Comparison of ENCODE assay signal across 15 cellular contexts in the genomic region with DNA sequence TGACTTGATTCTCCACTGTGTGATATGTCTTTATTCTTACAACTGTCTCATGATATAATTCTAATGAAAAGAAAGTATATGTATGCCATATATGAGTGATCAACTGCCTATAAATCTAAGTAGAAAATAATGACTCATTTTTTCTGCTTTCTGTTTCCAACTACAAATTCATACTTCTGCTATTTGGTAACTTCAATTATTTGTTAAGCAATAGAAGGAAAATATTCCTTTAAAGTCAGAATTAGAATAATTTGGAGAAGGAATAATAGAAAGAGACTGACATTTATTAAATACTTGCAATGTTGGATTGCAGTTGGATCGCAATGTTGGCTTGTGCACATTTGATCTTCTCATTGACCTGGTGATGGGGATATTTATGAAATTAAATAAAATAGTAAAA.
DNase-seq lines count a peak whose midpoint lies in the region; ATAC-seq lines count a peak whose summit lies in the region.
"Had no signal": no experiment of that assay in that cellular context is flagged by ENCODE, and none has a peak within 500 bp of the region (broad histone marks: within the 10 kb centered on the region; RNA-seq: fewer than 3 reads in every experiment).

No MANE protein-coding gene starts in this region.

- no peak for ATAC-seq in GM21360 (IDR thresholded peaks at IDR 0.05; ENCODE audit: unreplicated experiment)
- ATAC-seq: CD8-positive, alpha-beta T cell; GM23338 had no signal

- DNase-seq in NOMO-1 treated with DMSO at 0.1 percent for 48 hours (lab: John Stamatoyannopoulos, UW; ENCODE audit: unreplicated experiment) (peak; percentile 6), NOMO-1 (lab: John Stamatoyannopoulos, UW; ENCODE audit: unreplicated experiment in 2 of 2) (no peak), amniotic epithelial cell (ENCODE audit: low read depth) (peak; percentile 9), iris pigment epithelial cell (ENCODE audit: low read depth) (peak; percentile 21), NCI-H226 (no peak)
- no peak for DNase-seq in effector CD8-positive, alpha-beta T cell (lab: John Stamatoyannopoulos, UW)
- DNase-seq: CD8-positive, alpha-beta T cell; COR-L47; DMS153; DMS79 treated with DMSO at 0.1 percent for 48 hours; EL; GDM1; H7 had no signal

Comparison
In these comparisons a context has a peak if more than half of its experiments do, and no peak if none do; other contexts are left out.
1. DNase-seq: peak in NOMO-1 treated with DMSO at 0.1 percent for 48 hours (single experiment), amniotic epithelial cell (single experiment) and iris pigment epithelial cell (single experiment); none in NOMO-1 (0 of 2), effector CD8-positive, alpha-beta T cell (single experiment) and NCI-H226 (single experiment).